ENCODE assay signal across 20 cellular contexts in the genomic region with DNA sequence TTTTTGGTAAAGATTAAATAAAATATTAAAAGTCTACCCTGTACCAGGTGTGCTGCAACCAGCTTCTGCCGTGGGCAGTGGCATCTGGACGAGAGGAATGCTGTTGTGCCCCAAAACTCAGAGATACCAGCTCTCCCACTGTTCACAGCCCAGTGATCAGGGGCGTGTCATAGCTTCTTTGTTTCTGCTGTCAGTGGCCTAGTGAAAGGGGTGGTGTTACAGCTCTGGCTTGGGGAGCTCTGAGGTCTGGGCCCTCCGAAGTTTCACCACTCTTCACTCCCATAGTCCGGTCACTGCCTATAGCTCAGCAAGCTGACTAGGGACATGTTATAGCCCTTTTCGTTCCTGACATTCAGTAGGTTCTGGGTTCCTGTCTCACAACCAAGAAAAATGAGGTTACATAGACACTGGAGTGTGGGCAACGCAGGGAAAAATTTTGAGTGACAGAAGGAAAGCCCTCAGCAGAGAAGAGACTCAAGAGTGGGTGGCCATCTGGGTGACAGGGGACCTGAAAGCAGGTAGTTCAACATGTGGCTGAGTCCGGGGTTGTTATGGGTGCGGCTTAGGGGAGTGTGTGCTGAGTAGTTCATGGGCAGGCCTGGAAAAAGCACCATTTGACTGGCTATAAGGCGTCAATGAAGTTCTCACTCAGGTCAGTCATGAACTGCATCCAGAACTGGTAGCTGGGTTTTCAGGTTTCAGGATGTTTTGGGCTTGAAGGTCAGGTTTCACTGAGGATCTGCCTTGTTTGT.
DNase-seq lines count a peak whose midpoint lies in the region; ATAC-seq and TF ChIP-seq lines count a peak whose summit lies in the region.
"Had no signal": no experiment of that assay in that cellular context is flagged by ENCODE, and none has a peak within 500 bp of the region (broad histone marks: within the 10 kb centered on the region; RNA-seq: fewer than 3 reads in every experiment).

No MANE protein-coding gene starts in this region.

- H3K27me3 ChIP-seq in SK-N-SH (ENCODE audit: insufficient read depth) (no peaks in the 10 kb centered on the region), neural progenitor cell (no peaks in the 10 kb centered on the region), esophagus squamous epithelium (no peaks in the 10 kb centered on the region)

- peaks cover 16% of the 10 kb centered on the region for H3K36me3 Mint-ChIP-seq in WTC11
- no peaks in the 10 kb centered on the region for H3K36me3 Mint-ChIP-seq in neural progenitor cell
- H3K36me3 Mint-ChIP-seq: CD14-positive monocyte; CD8-positive, alpha-beta T cell had no signal

- H2AFZ ChIP-seq in SK-N-SH (ENCODE audit: low read depth) (0 out of 2 replicates have a peak overlapping the region, but pooled peaks have one; percentile 35), neural progenitor cell (replicated peaks) (no peak overlapping the region)

- 22% methylated on average over 10 of the region's 10 CpGs for WGBS in SK-N-SH (ENCODE audit: low lambda C conversion rate)
- WGBS in esophagus squamous epithelium, 2 donors: 50 to 74% methylated on average over 8 to 9 of the region's 10 CpGs

- POLR2A ChIA-PET in SK-N-SH (lab: Yijun Ruan, JAX): no interaction called here
- POLR2A ChIA-PET in WTC11 (lab: Charles Lee): no interaction called here

- TF ChIP-seq CTCF in SK-N-SH (IDR thresholded peaks at IDR 0.05) (no peak), WTC11 (IDR thresholded peaks at IDR 0.05) (no peak), neural progenitor cell (IDR thresholded peaks at IDR 0.05) (no peak), esophagus squamous epithelium (IDR thresholded peaks at IDR 0.05) (no peak)

- ATAC-seq in SK-N-SH treated with all-trans-retinoic acid at 6 μM for 48 hours: no peak
- peak; percentile 75 for ATAC-seq in WTC11
- no peak for ATAC-seq in GM21786 (IDR thresholded peaks at IDR 0.05; ENCODE audit: unreplicated experiment)
- ATAC-seq: CD8-positive, alpha-beta T cell had no signal

- H4K20me1 ChIP-seq in SK-N-SH (ENCODE audit: insufficient read depth): no peaks in the 10 kb centered on the region
- H4K20me1 ChIP-seq in neural progenitor cell (ENCODE audit: low read depth): no peaks in the 10 kb centered on the region

- TF ChIP-seq POLR2A in esophagus squamous epithelium (IDR thresholded peaks at IDR 0.05): no peak

- intact Hi-C loops in esophagus squamous epithelium (cut with DNase I): no loop called here

- no peaks in the 10 kb centered on the region for H3K36me3 ChIP-seq in SK-N-SH (replicated peaks in 1 of 2; ENCODE audit: control insufficient read depth in 1 of 2, insufficient read depth in 2 of 2, low read length in 1 of 2)
- no peaks in the 10 kb centered on the region for H3K36me3 ChIP-seq in neural progenitor cell
- no peaks in the 10 kb centered on the region for H3K36me3 ChIP-seq in esophagus squamous epithelium

- H3K27ac ChIP-seq in SK-N-SH (ENCODE audit: low read depth in 2 of 2, low read length in 1 of 2): no peak overlapping the region
- H3K27ac ChIP-seq in neural progenitor cell: no peak overlapping the region
- H3K27ac ChIP-seq in esophagus squamous epithelium: no peak overlapping the region
- H3K27ac ChIP-seq in substantia nigra (ENCODE audit: low read depth, low read length, poor library complexity, severe bottlenecking): no peak overlapping the region
- H3K27ac ChIP-seq: 22Rv1, HL-60 had no signal

- peaks cover 22% of the 10 kb centered on the region for H3K9me3 Mint-ChIP-seq in WTC11
- H3K9me3 Mint-ChIP-seq in neural progenitor cell: peaks cover 9% of the 10 kb centered on the region

- H3K9me2 ChIP-seq in SK-N-SH: no peaks in the 10 kb centered on the region

- H3K4me3 Mint-ChIP-seq in WTC11 (no peak overlapping the region), neural progenitor cell (no peak overlapping the region)
- H3K4me3 Mint-ChIP-seq: CD14-positive monocyte; CD8-positive, alpha-beta T cell; HFFc6 had no signal

- H3K4me1 Mint-ChIP-seq in WTC11: peaks cover 40% of the 10 kb centered on the region
- peaks cover 14% of the 10 kb centered on the region for H3K4me1 Mint-ChIP-seq in neural progenitor cell
- H3K4me1 Mint-ChIP-seq: CD14-positive monocyte had no signal

- TF ChIP-seq RAD21 in SK-N-SH (IDR thresholded peaks at IDR 0.05; ENCODE audit: low read length): no peak

- H3K79me2 ChIP-seq in SK-N-SH (ENCODE audit: insufficient read depth): no peaks in the 10 kb centered on the region
- H3K79me2 ChIP-seq in neural progenitor cell (ENCODE audit: low read depth): no peaks in the 10 kb centered on the region

- H3K9ac ChIP-seq in SK-N-SH (no peak overlapping the region), neural progenitor cell (no peak overlapping the region)

- H3K27ac Mint-ChIP-seq in WTC11 (no peak overlapping the region), neural progenitor cell (peak overlapping the region; percentile 22)
- H3K27ac Mint-ChIP-seq: CD14-positive monocyte; CD8-positive, alpha-beta T cell; HFFc6 had no signal

- H3K27me3 Mint-ChIP-seq in WTC11 (ENCODE audit: low read depth) (no peaks in the 10 kb centered on the region), neural progenitor cell (ENCODE audit: insufficient read depth, low read depth) (peaks cover 4% of the 10 kb centered on the region)

- no peaks in the 10 kb centered on the region for H3F3A ChIP-seq in SK-N-SH (replicated peaks; ENCODE audit: insufficient read depth)
- H3F3A ChIP-seq in neural progenitor cell (ENCODE audit: low read depth): no peaks in the 10 kb centered on the region

- no peaks in the 10 kb centered on the region for H3K4me1 ChIP-seq in SK-N-SH (ENCODE audit: control insufficient read depth in 1 of 2, insufficient read depth in 2 of 2, low read depth in 1 of 2, low read length in 1 of 2)
- H3K4me1 ChIP-seq in neural progenitor cell: peaks cover 9% of the 10 kb centered on the region
- H3K4me1 ChIP-seq in esophagus squamous epithelium: no peaks in the 10 kb centered on the region

- H3K4me2 ChIP-seq in SK-N-SH: no peak overlapping the region
- H3K4me2 ChIP-seq in neural progenitor cell: no peak overlapping the region

- CTCF ChIA-PET in SK-N-SH (lab: Yijun Ruan, JAX) (no interaction called here), WTC11 (lab: Charles Lee) (interaction anchor here (1.3 kb wide), 1 partner anchor 15 kb away, joined by 3 read pairs; no protein-coding TSS in a partner anchor)

- DNase-seq in SK-N-SH (no peak), WTC11 (ENCODE audit: low spot score) (no peak), neural progenitor cell (ENCODE audit: low spot score) (peak; percentile 23), NCI-H1417 treated with DMSO at 0.1 percent for 48 hours (lab: John Stamatoyannopoulos, UW) (no peak), esophagus squamous epithelium (lab: John Stamatoyannopoulos, UW) (no peak), substantia nigra (lab: John Stamatoyannopoulos, UW) (no peak)
- DNase-seq: CD8-positive, alpha-beta T cell; COR-L47; DMS153; DMS79 treated with DMSO at 0.1 percent for 48 hours; GDM1; GOT3; HCEC 1CT; HFFc6; KBM-7 had no signal

- TF ChIP-seq EP300 in SK-N-SH (IDR thresholded peaks at IDR 0.05; ENCODE audit: borderline replicate concordance in 1 of 2, low read depth in 1 of 2, low read length in 1 of 2): no peak

- H3K4me3 ChIP-seq in SK-N-SH (ENCODE audit: low read depth in 2 of 2, low read length in 1 of 2): no peak overlapping the region
- no peak overlapping the region for H3K4me3 ChIP-seq in neural progenitor cell
- H3K4me3 ChIP-seq in esophagus squamous epithelium: no peak overlapping the region

- H3K9me3 ChIP-seq in SK-N-SH (no peaks in the 10 kb centered on the region), neural progenitor cell (ENCODE audit: low read depth) (no peaks in the 10 kb centered on the region), esophagus squamous epithelium (peaks cover 0 to under 1% (median 0%) of the 10 kb centered on the region in 3 donors)

TF ChIP-seq in SK-N-SH, 30 proteins besides CTCF, POLR2A, EP300 and RAD21:
- TF ChIP-seq RFX5 (IDR thresholded peaks at IDR 0.05; ENCODE audit: low read length): no peak

TF ChIP-seq in SK-N-SH treated with all-trans-retinoic acid at 6 μM for 48 hours, 23 proteins besides CTCF, POLR2A, EP300 and RAD21 (continues in another document):
- TF ChIP-seq GLIS3 (CRISPR knock-in tag; IDR thresholded peaks at IDR 0.05) (no peak), ISL1 (CRISPR knock-in tag; IDR thresholded peaks at IDR 0.05) (no peak), ZNF70 (CRISPR knock-in tag; IDR thresholded peaks at IDR 0.05) (no peak), ESRRG (CRISPR knock-in tag; IDR thresholded peaks at IDR 0.05) (no peak)
- TF ChIP-seq, protein P1, sequence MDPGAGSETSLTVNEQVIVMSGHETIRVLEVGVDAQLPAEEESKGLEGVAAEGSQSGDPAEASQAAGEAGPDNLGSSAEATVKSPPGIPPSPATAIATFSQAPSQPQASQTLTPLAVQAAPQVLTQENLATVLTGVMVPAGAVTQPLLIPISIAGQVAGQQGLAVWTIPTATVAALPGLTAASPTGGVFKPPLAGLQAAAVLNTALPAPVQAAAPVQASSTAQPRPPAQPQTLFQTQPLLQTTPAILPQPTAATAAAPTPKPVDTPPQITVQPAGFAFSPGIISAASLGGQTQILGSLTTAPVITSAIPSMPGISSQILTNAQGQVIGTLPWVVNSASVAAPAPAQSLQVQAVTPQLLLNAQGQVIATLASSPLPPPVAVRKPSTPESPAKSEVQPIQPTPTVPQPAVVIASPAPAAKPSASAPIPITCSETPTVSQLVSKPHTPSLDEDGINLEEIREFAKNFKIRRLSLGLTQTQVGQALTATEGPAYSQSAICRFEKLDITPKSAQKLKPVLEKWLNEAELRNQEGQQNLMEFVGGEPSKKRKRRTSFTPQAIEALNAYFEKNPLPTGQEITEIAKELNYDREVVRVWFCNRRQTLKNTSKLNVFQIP (CRISPR knock-in tag; IDR thresholded peaks at IDR 0.05; ENCODE audit: borderline replicate concordance, low read depth): no peak

TF ChIP-seq in WTC11, 78 proteins besides CTCF, POLR2A, EP300 and RAD21 (continues in another document):
- no peak for TF ChIP-seq NR2C2 (CRISPR knock-in tag; IDR thresholded peaks at IDR 0.05)
- TF ChIP-seq, protein P2, sequence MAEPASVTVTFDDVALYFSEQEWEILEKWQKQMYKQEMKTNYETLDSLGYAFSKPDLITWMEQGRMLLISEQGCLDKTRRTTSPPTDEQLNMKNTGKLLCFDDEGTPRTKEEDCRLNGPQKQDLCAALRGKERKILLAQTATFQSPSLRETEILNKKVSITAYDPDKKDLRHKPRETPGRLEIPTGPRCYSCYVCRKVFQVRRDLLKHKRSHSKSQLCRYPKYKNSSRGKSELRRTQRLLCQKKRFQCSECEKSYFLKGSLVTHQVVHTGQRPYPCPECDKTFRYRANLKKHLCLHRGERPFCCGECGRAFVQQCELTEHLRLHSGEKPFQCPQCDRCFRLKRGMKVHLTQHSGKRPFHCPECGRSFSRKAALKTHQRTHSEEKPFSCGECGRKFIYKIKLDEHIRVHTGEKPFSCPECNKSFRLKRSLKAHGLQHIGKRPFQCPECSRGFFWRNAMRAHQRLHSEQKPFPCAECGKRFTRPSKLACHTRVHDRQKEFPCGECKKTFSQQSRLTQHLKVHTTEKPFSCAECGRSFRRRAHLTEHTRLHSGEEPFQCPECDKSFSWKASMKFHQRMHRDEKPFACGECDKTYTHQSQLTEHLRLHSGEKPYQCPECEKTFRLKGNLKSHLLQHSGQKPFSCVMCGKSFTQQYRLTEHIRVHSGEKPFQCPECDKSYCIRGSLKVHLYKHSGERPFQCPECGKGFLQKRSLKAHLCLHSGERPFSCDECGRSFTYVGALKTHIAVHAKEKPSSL (CRISPR knock-in tag; conservative IDR thresholded peaks at IDR 0.05): no peak
